ENCODE assay signal across 12 cellular contexts in genomic region chr9:89491688-89492087, GRCh38. TPM values are rescaled to one million over a fixed set of nuclear protein-coding genes. Genes with fewer than 3 reads are reported as not detected.
DNase-seq lines count a peak whose midpoint lies in the region; ATAC-seq and TF ChIP-seq lines count a peak whose summit lies in the region.
"Had no signal": no experiment of that assay in that cellular context is flagged by ENCODE, and none has a peak within 500 bp of the region (broad histone marks: within the 10 kb centered on the region; RNA-seq: fewer than 3 reads in every experiment).

No MANE protein-coding gene starts in this region.

- intact Hi-C loops in cardiac septum (cut with DNase I) = no loop called here

- H3K4me3 Mint-ChIP-seq in chondrocyte (ENCODE audit: unreplicated experiment) = no peak overlapping the region
- peak overlapping the region; percentile 66 for H3K4me3 Mint-ChIP-seq in stimulated activated naive CD8-positive, alpha-beta T cell treated with anti-CD3 and anti-CD28 coated beads, Interleukin-15, Interleukin-2, amounts not matched to agents 100 ng/mL and 50 ng/mL, for 24 hours

- TF ChIP-seq CTCF in chondrocyte (IDR thresholded peaks at IDR 0.05) (no peak), foreskin keratinocyte (conservative IDR thresholded peaks at IDR 0.05) (no peak)

- no peak overlapping the region for H3K27ac ChIP-seq in foreskin keratinocyte
- H3K27ac ChIP-seq: hepatocyte had no signal

- peaks cover 3% of the 10 kb centered on the region for H3K27me3 Mint-ChIP-seq in chondrocyte (ENCODE audit: low read depth)
- no peaks in the 10 kb centered on the region for H3K27me3 Mint-ChIP-seq in stimulated activated naive CD8-positive, alpha-beta T cell treated with anti-CD3 and anti-CD28 coated beads, Interleukin-15, Interleukin-2, amounts not matched to agents 100 ng/mL and 50 ng/mL, for 24 hours

- H3K4me1 Mint-ChIP-seq in chondrocyte (ENCODE audit: low read depth) = peaks cover 2% of the 10 kb centered on the region
- H3K4me1 Mint-ChIP-seq in stimulated activated naive CD8-positive, alpha-beta T cell treated with anti-CD3 and anti-CD28 coated beads, Interleukin-15, Interleukin-2, amounts not matched to agents 100 ng/mL and 50 ng/mL, for 24 hours (ENCODE audit: low read depth) = peaks cover 99% of the 10 kb centered on the region

- no peak overlapping the region for H3K27ac Mint-ChIP-seq in chondrocyte (ENCODE audit: unreplicated experiment)
- peak overlapping the region; percentile 77 for H3K27ac Mint-ChIP-seq in stimulated activated naive CD8-positive, alpha-beta T cell treated with anti-CD3 and anti-CD28 coated beads, Interleukin-15, Interleukin-2, amounts not matched to agents 100 ng/mL and 50 ng/mL, for 24 hours

- no peaks in the 10 kb centered on the region for H3K9me3 Mint-ChIP-seq in chondrocyte (ENCODE audit: low read depth)
- H3K9me3 Mint-ChIP-seq in stimulated activated naive CD8-positive, alpha-beta T cell treated with anti-CD3 and anti-CD28 coated beads, Interleukin-15, Interleukin-2, amounts not matched to agents 100 ng/mL and 50 ng/mL, for 24 hours = no peaks in the 10 kb centered on the region

- peaks cover 3% of the 10 kb centered on the region for H3K27me3 ChIP-seq in foreskin keratinocyte
- H3K27me3 ChIP-seq: hepatocyte had no signal

- no peak for ATAC-seq in foreskin keratinocyte
- ATAC-seq: left ventricle myocardium superior, PC-3 had no signal

- no peaks in the 10 kb centered on the region for H3K4me1 ChIP-seq in foreskin keratinocyte

- peaks cover 3% of the 10 kb centered on the region for H3K36me3 Mint-ChIP-seq in chondrocyte (ENCODE audit: low read depth)
- peaks cover 62% of the 10 kb centered on the region for H3K36me3 Mint-ChIP-seq in stimulated activated naive CD8-positive, alpha-beta T cell treated with anti-CD3 and anti-CD28 coated beads, Interleukin-15, Interleukin-2, amounts not matched to agents 100 ng/mL and 50 ng/mL, for 24 hours (ENCODE audit: low read depth)

- DNase-seq in activated naive CD4-positive, alpha-beta T cell treated with Interleukin-2 at 50 U/mL for 16 hours = peak; percentile 36
- no peak for DNase-seq in activated naive CD4-positive, alpha-beta T cell (lab: John Stamatoyannopoulos, UW)
- peak; percentile 57 to 67 for DNase-seq in activated CD4-positive, alpha-beta T cell treated with anti-CD3 and anti-CD28 coated beads, Interleukin-2, amount 50 U/mL, for 48 hours
- DNase-seq in chondrocyte (ENCODE audit: low spot score) = peak; percentile 80
- DNase-seq in foreskin keratinocyte = no peak
- no peak for DNase-seq in cardiac septum (ENCODE audit: low spot score)
- DNase-seq in NCI-H2196 treated with DMSO at 0.1 percent for 48 hours (lab: John Stamatoyannopoulos, UW; ENCODE audit: unreplicated experiment) = no peak
- DNase-seq: left ventricle myocardium superior, PC-3, small intestine had no signal

RNA-seq across cellular contexts. Expression of gene SEMA4D, which starts 6.2 kb away (rescaled TPM):
- total RNA-seq in chondrocyte (3.3 to 3.8 TPM (median 3.8 TPM) in 3 replicates), foreskin keratinocyte (1.9 TPM in 2 replicates), cardiac septum (21.4 TPM)
- 0.68 and 0.69 TPM in 2 replicates for polyA plus RNA-seq in foreskin keratinocyte

Comparison
In these comparisons a context has a peak if more than half of its experiments do, and no peak if none do; other contexts are left out.
1. DNase-seq: peak in activated naive CD4-positive, alpha-beta T cell treated with Interleukin-2 at 50 U/mL for 16 hours (single experiment), activated CD4-positive, alpha-beta T cell treated with anti-CD3 and anti-CD28 coated beads, Interleukin-2, amount 50 U/mL, for 48 hours (2 of 2) and chondrocyte (single experiment); none in activated naive CD4-positive, alpha-beta T cell (0 of 4), foreskin keratinocyte (0 of 2), cardiac septum (single experiment) and NCI-H2196 treated with DMSO at 0.1 percent for 48 hours (single experiment).